In the genomic region with DNA sequence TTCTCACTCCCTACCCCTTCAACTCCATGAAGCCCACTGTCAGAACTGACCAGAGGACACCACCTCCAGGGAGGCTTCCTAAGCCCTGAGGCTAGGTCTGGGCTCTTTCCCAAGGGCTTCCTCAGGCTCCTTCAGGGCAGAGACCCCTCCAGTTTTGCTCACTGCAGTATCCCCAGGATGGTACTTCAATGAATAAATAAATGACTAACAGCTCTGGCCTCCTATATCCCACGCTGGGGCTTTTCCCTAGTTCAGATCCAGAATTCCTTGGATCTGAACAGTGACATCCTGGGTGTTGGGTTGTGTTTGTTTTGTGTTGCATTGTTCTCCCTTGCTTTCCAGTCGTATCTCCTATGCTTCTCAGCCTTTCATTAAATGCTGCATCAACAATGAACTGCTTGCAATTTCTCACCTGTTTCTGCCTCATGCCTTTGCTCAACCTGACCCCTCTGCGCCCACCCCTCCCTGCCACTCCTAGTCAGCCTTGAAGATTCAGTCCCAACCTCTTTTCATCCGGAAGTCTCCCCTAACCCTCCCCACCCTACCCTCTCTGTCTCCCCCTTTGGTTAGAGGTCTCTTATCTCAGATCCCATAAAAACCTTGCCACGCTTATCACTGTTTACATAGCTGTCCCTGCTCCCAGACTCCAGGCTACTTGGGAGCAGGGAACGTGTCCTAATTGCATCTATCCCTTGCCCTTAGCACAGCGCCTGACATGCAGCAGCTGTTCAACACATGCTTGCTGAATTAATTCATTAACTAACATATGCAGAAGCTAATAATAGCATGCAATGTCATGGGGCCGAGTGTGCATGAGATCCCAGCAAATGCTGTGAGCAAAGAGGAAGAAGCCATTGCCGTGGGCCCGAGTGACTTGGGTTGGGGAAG, we compare ENCODE assay signal across 9 cellular contexts. TPM values are rescaled to one million over a fixed set of nuclear protein-coding genes. Genes with fewer than 3 reads are reported as not detected.
DNase-seq lines count a peak whose midpoint lies in the region; ATAC-seq, FAIRE-seq and TF ChIP-seq lines count a peak whose summit lies in the region.
"Had no signal": no experiment of that assay in that cellular context is flagged by ENCODE, and none has a peak within 500 bp of the region (broad histone marks: within the 10 kb centered on the region; RNA-seq: fewer than 3 reads in every experiment).

No MANE protein-coding gene starts in this region.

- WGBS in pancreas, 2 donors = 8 to 10% methylated on average over 10 of the region's 10 CpGs

- TF ChIP-seq CTCF in Panc1 (IDR thresholded peaks at IDR 0.05) (no peak), fibroblast of pulmonary artery (IDR thresholded peaks at IDR 0.05; ENCODE audit: low read length, missing control alignments) (no peak), pancreas (IDR thresholded peaks at IDR 0.05) (no peak), WERI-Rb-1 (IDR thresholded peaks at IDR 0.05; ENCODE audit: low read depth, low read length) (no peak)

- no peaks in the 10 kb centered on the region for H3K9me3 Mint-ChIP-seq in activated T-cell treated with anti-CD3 and anti-CD28 coated beads, Interleukin-2, amount 50 U/mL, for 72 hours

- in situ Hi-C loops in Panc1 (cut with HindIII; ENCODE audit: low pct_unique_long_range_greater_than_20kb, low sequenced_read_pairs) = no loop called here

- intact Hi-C loops in Panc1 (cut with micrococcal nuclease; ENCODE audit: unreplicated experiment) = no loop called here
- intact Hi-C loops in pancreas (cut with DNase I) = loop anchor here in 1 of 3 donors (5.0 kb wide), 2 partner anchors 34 to 41 kb away; partner anchors contain the start of gene PPP1R3C

- DNase-seq in DMS 273 (lab: John Stamatoyannopoulos, UW; ENCODE audit: unreplicated experiment) = peak; percentile 96
- no peak for DNase-seq in Panc1 (ENCODE audit: low read depth, low spot score)
- peak; percentile 72 for DNase-seq in fibroblast of pulmonary artery (ENCODE audit: low read depth)
- peak; percentile 57 to 88 (median 72) for DNase-seq in pancreas
- DNase-seq in WERI-Rb-1 = no peak
- no peak for DNase-seq in activated T-cell treated with anti-CD3 and anti-CD28 coated beads, Interleukin-2, amount 50 U/mL, for 72 hours
- DNase-seq: retina had no signal

- BruUV-seq in Panc1 (replicated peaks; lab: Mats Ljungman, UMichigan) = no TSS peak

- POLR2A ChIA-PET in Panc1 (lab: Charles Lee) = interaction anchor here (0.7 kb wide), 1 partner anchor 661 kb away, joined by 13 read pairs; no protein-coding TSS in a partner anchor

- H3K4me1 ChIP-seq in Panc1 (ENCODE audit: control insufficient read depth, insufficient read depth, low read length) (peaks cover 7% of the 10 kb centered on the region; the same call in 1 of the 2 replicates), pancreas (peaks cover 56 to 73% (median 70%) of the 10 kb centered on the region in 3 donors)

- no peak for FAIRE-seq in pancreas (lab: Jason Lieb, UNC)

- peaks cover 56% of the 10 kb centered on the region for H3K27me3 Mint-ChIP-seq in activated T-cell treated with anti-CD3 and anti-CD28 coated beads, Interleukin-2, amount 50 U/mL, for 72 hours (ENCODE audit: low read depth)

- no peaks in the 10 kb centered on the region for H3K9me3 ChIP-seq in Panc1 (ENCODE audit: control insufficient read depth, insufficient read depth, low read depth, low read length)
- no peaks in the 10 kb centered on the region for H3K9me3 ChIP-seq in pancreas
- H3K9me3 ChIP-seq in WERI-Rb-1 (ENCODE audit: severe bottlenecking) = no peaks in the 10 kb centered on the region

- H3K27me3 ChIP-seq in Panc1 (ENCODE audit: control insufficient read depth, insufficient read depth, low read length) = no peaks in the 10 kb centered on the region
- H3K27me3 ChIP-seq in pancreas = no peaks in the 10 kb centered on the region
- H3K27me3 ChIP-seq in WERI-Rb-1 (ENCODE audit: insufficient read depth, low read depth, severe bottlenecking) = no peaks in the 10 kb centered on the region

- H3K27ac ChIP-seq in Panc1 (ENCODE audit: low read length) (no peak overlapping the region; the same call in 1 of the 2 replicates), pancreas (peak overlapping the region; percentile 56 to 88 (median 80)), WERI-Rb-1 (no peak overlapping the region)

- H3K36me3 Mint-ChIP-seq in activated T-cell treated with anti-CD3 and anti-CD28 coated beads, Interleukin-2, amount 50 U/mL, for 72 hours (ENCODE audit: insufficient read depth in 2 of 2) = no peaks in the 10 kb centered on the region

- H3K4me3 ChIP-seq in Panc1 (ENCODE audit: low read depth in 2 of 2, low read length in 2 of 2) (no peak overlapping the region), fibroblast of pulmonary artery (replicated peaks; ENCODE audit: low read depth, low read length) (no peak overlapping the region), pancreas (peak overlapping the region in 1 of 4 donors; percentile 19), WERI-Rb-1 (ENCODE audit: low read depth, low read length) (no peak overlapping the region)

- no peak overlapping the region for H3K4me3 Mint-ChIP-seq in activated T-cell treated with anti-CD3 and anti-CD28 coated beads, Interleukin-2, amount 50 U/mL, for 72 hours

- H3K4me1 Mint-ChIP-seq in activated T-cell treated with anti-CD3 and anti-CD28 coated beads, Interleukin-2, amount 50 U/mL, for 72 hours (ENCODE audit: low read depth) = no peaks in the 10 kb centered on the region

- H3K27ac Mint-ChIP-seq in activated T-cell treated with anti-CD3 and anti-CD28 coated beads, Interleukin-2, amount 50 U/mL, for 72 hours = no peak overlapping the region

- CTCF ChIA-PET in Panc1 (lab: Charles Lee) = no interaction called here

- ATAC-seq in Panc1 (peak; percentile 84), pancreas (peak; percentile 68 to 83 (median 78)), HG03354 (IDR thresholded peaks at IDR 0.05; ENCODE audit: poor library complexity, severe bottlenecking, unreplicated experiment) (no peak), HG03565 (IDR thresholded peaks at IDR 0.05; ENCODE audit: unreplicated experiment) (no peak)
- no peak for ATAC-seq in activated T-cell treated with anti-CD3 and anti-CD28 coated beads, Interleukin-2, amount 50 U/mL, for 72 hours (replicated peaks in 1 of 2)

- H3K36me3 ChIP-seq in Panc1 (ENCODE audit: control insufficient read depth, insufficient read depth, low read length) (no peaks in the 10 kb centered on the region), pancreas (no peaks in the 10 kb centered on the region), WERI-Rb-1 (no peaks in the 10 kb centered on the region)

RNA-seq across cellular contexts. Expression of gene PPP1R3C, which starts 41.7 kb away (rescaled TPM):
- total RNA-seq in Panc1 (2021; ENCODE audit: unreplicated experiment) = 1.2 TPM
- polyA plus RNA-seq in Panc1 (2012; ENCODE audit: insufficient read length) = 0.94 TPM
- total RNA-seq in pancreas = 10 to 100 TPM in 5 of 6 donors, 1 to 10 TPM in 1; 7.1 to 27.5 (median 17.3) TPM
- 1 to 10 TPM; 3.8 to 5.8 TPM for polyA plus RNA-seq in pancreas
- under 1 TPM; 0.12 to 0.16 TPM for total RNA-seq in activated T-cell treated with anti-CD3 and anti-CD28 coated beads, Interleukin-2, amount 50 U/mL, for 72 hours

Comparison
In these comparisons a context has a peak if more than half of its experiments do, and no peak if none do; other contexts are left out.
1. DNase-seq: peak in DMS 273 (single experiment), fibroblast of pulmonary artery (single experiment) and pancreas (6 of 6); none in Panc1 (single experiment), WERI-Rb-1 (single experiment) and activated T-cell treated with anti-CD3 and anti-CD28 coated beads, Interleukin-2, amount 50 U/mL, for 72 hours (0 of 2).
2. ATAC-seq: peak in Panc1 (single experiment) and pancreas (4 of 4); none in activated T-cell treated with anti-CD3 and anti-CD28 coated beads, Interleukin-2, amount 50 U/mL, for 72 hours (0 of 2), HG03354 (single experiment) and HG03565 (single experiment).
3. H3K27ac ChIP-seq: peak in pancreas (4 of 4); none in Panc1 (single experiment) and WERI-Rb-1 (single experiment).